17 cellular contexts compared by ENCODE assay signal in genomic region chr5:78243639-78244038, GRCh38. TPM values are rescaled to one million over a fixed set of nuclear protein-coding genes. Genes with fewer than 3 reads are reported as not detected.
A peak's percentile ranks its signal among the peaks of the same experiment; 100 is the strongest.
DNase-seq lines count a peak whose midpoint lies in the region; ATAC-seq and TF ChIP-seq lines count a peak whose summit lies in the region.
"Had no signal": no experiment of that assay in that cellular context is flagged by ENCODE, and none has a peak within 500 bp of the region (broad histone marks: within the 10 kb centered on the region; RNA-seq: fewer than 3 reads in every experiment).

No MANE protein-coding gene starts in this region.

- DNase-seq in AG09319 (ENCODE audit: extremely low read depth, low read depth) (peak; percentile 2), HFF-Myc (ENCODE audit: extremely low read depth, low read depth) (peak; percentile 33), brain microvascular endothelial cell (peak; percentile 43), left lobe of liver (ENCODE audit: low spot score) (no peak), lower lobe of right lung (no peak), NCI-H146 treated with DMSO at 0.1 percent for 48 hours (lab: John Stamatoyannopoulos, UW; ENCODE audit: unreplicated experiment) (no peak), tibial artery (no peak), coronary artery (ENCODE audit: low spot score) (no peak)
- DNase-seq: activated CD8-positive, alpha-beta memory T cell treated with anti-CD3 and anti-CD28 coated beads, Interleukin-2, amount 10 ng/mL, durations not matched to agents 7 days and 5 days; CD4-positive, alpha-beta memory T cell; gastrocnemius medialis; Kasumi-1; naive thymus-derived CD8-positive, alpha-beta T cell; NCI-H2081 treated with DMSO at 0.1 percent for 48 hours; right cardiac atrium; stimulated activated naive CD8-positive, alpha-beta T cell treated with anti-CD3 and anti-CD28 coated beads, Interleukin-15, Interleukin-2, amounts not matched to agents 100 U/mL and 50 U/mL, for 24 hours; WERI-Rb-1 had no signal

- ATAC-seq in left lobe of liver (peak; percentile 29), lower lobe of right lung (no peak)
- ATAC-seq: activated CD8-positive, alpha-beta memory T cell treated with anti-CD3 and anti-CD28 coated beads, Interleukin-2, amount 10 ng/mL, durations not matched to agents 7 days and 5 days; gastrocnemius medialis; naive thymus-derived CD8-positive, alpha-beta T cell; stimulated activated naive CD8-positive, alpha-beta T cell treated with anti-CD3 and anti-CD28 coated beads, Interleukin-15, Interleukin-2, amounts not matched to agents 100 U/mL and 50 U/mL, for 24 hours had no signal

- H3K27ac ChIP-seq in brain microvascular endothelial cell, result peak overlapping the region; percentile 25
- H3K27ac ChIP-seq in lower lobe of right lung, result no peak overlapping the region
- H3K27ac ChIP-seq in tibial artery, result no peak overlapping the region
- no peak overlapping the region for H3K27ac ChIP-seq in coronary artery
- H3K27ac ChIP-seq: gastrocnemius medialis, WERI-Rb-1 had no signal

- TF ChIP-seq CTCF in AG09319 (IDR thresholded peaks at IDR 0.05; ENCODE audit: low read depth, low read length), result no peak
- no peak for TF ChIP-seq CTCF in HFF-Myc (IDR thresholded peaks at IDR 0.05; ENCODE audit: low read depth, low read length, missing control alignments)
- no peak for TF ChIP-seq CTCF in brain microvascular endothelial cell (IDR thresholded peaks at IDR 0.05; ENCODE audit: low read depth, low read length, missing control alignments)
- TF ChIP-seq CTCF in lower lobe of right lung (IDR thresholded peaks at IDR 0.05), result no peak
- no peak for TF ChIP-seq CTCF in tibial artery (IDR thresholded peaks at IDR 0.05)
- TF ChIP-seq CTCF in coronary artery (IDR thresholded peaks at IDR 0.05), result no peak

- H3K27me3 ChIP-seq in brain microvascular endothelial cell (replicated peaks) (no peaks in the 10 kb centered on the region), lower lobe of right lung (ENCODE audit: low read depth) (no peaks in the 10 kb centered on the region), tibial artery (no peaks in the 10 kb centered on the region)
- H3K27me3 ChIP-seq: gastrocnemius medialis had no signal

- H3K4me3 ChIP-seq in HFF-Myc (replicated peaks; ENCODE audit: low read depth, low read length) (no peak overlapping the region), brain microvascular endothelial cell (ENCODE audit: low read depth, low read length) (no peak overlapping the region), lower lobe of right lung (no peak overlapping the region), tibial artery (no peak overlapping the region), coronary artery (no peak overlapping the region)
- H3K4me3 ChIP-seq: gastrocnemius medialis had no signal

- H3K36me3 ChIP-seq in brain microvascular endothelial cell (replicated peaks) (no peaks in the 10 kb centered on the region), lower lobe of right lung (no peaks in the 10 kb centered on the region), tibial artery (no peaks in the 10 kb centered on the region)
- H3K36me3 ChIP-seq: gastrocnemius medialis had no signal

- H3K4me1 ChIP-seq in lower lobe of right lung (no peaks in the 10 kb centered on the region), tibial artery (peaks cover 0 to 5% (median 0%) of the 10 kb centered on the region in 4 donors)
- H3K4me1 ChIP-seq: gastrocnemius medialis had no signal

- H3K9me3 ChIP-seq in lower lobe of right lung (no peaks in the 10 kb centered on the region), tibial artery (no peaks in the 10 kb centered on the region)
- H3K9me3 ChIP-seq: gastrocnemius medialis had no signal

- in situ Hi-C loops in brain microvascular endothelial cell (cut with HindIII; ENCODE audit: low pct_ligation_motif_present, low sequenced_read_pairs), result no loop called here

- intact Hi-C loops in lower lobe of right lung (cut with DNase I) (no loop called here), tibial artery (cut with DNase I; ENCODE audit: low total_unique reads) (no loop called here)

RNA-seq across cellular contexts. Expression of gene AP3B1, which starts 50.9 kb away (rescaled TPM):
- 11.6 TPM for total RNA-seq in left lobe of liver
- total RNA-seq in lower lobe of right lung, result 40.0 TPM

Comparison
In these comparisons a context has a peak if more than half of its experiments do, and no peak if none do; other contexts are left out.
1. DNase-seq: peak in AG09319 (single experiment), HFF-Myc (single experiment) and brain microvascular endothelial cell (single experiment); none in left lobe of liver (single experiment), lower lobe of right lung (single experiment), NCI-H146 treated with DMSO at 0.1 percent for 48 hours (single experiment), tibial artery (0 of 2) and coronary artery (single experiment).